Comparison of ENCODE assay signal across 1 cellular context in genomic region chr3:119913021-119913420, GRCh38.
TF ChIP-seq lines count a peak whose summit lies in the region.

No MANE protein-coding gene starts in this region.

TF ChIP-seq in IMR-90, 13 proteins besides CTCF, POLR2A, EP300 and RAD21:
- TF ChIP-seq, protein P1, sequence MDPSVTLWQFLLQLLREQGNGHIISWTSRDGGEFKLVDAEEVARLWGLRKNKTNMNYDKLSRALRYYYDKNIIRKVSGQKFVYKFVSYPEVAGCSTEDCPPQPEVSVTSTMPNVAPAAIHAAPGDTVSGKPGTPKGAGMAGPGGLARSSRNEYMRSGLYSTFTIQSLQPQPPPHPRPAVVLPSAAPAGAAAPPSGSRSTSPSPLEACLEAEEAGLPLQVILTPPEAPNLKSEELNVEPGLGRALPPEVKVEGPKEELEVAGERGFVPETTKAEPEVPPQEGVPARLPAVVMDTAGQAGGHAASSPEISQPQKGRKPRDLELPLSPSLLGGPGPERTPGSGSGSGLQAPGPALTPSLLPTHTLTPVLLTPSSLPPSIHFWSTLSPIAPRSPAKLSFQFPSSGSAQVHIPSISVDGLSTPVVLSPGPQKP (IDR thresholded peaks at IDR 0.05; ENCODE audit: borderline replicate concordance, low read depth, low read length), result no peak
- no peak for TF ChIP-seq SMC3 (IDR thresholded peaks at IDR 0.05; ENCODE audit: low read depth, low read length)
- no peak for TF ChIP-seq FOS (IDR thresholded peaks at IDR 0.05; ENCODE audit: low read depth, low read length)
TF ChIP-seq in IMR-90: peak in this region for 0.
